15 cellular contexts compared by ENCODE assay signal in genomic region chr3:71262368-71263265, GRCh38.
DNase-seq lines count a peak whose midpoint lies in the region; ATAC-seq, FAIRE-seq and TF ChIP-seq lines count a peak whose summit lies in the region.
"Had no signal": no experiment of that assay in that cellular context is flagged by ENCODE, and none has a peak within 500 bp of the region (broad histone marks: within the 10 kb centered on the region; RNA-seq: fewer than 3 reads in every experiment).

No MANE protein-coding gene starts in this region.

- no TSS peak for BruUV-seq in K562 (replicated peaks; lab: Mats Ljungman, UMichigan)

- TF ChIP-seq EP300 in K562 (IDR thresholded peaks at IDR 0.05; ENCODE audit: low read length) (no peak), upper lobe of left lung (IDR thresholded peaks at IDR 0.05) (no peak)

- H3K27ac ChIP-seq in K562 (ENCODE audit: extremely low read depth, low read depth, low read length) (no peak overlapping the region), upper lobe of left lung (peak overlapping the region in 1 of 4 donors; percentile 22)
- H3K27ac ChIP-seq: VCaP had no signal

- no peak overlapping the region for H2AFZ ChIP-seq in K562 (ENCODE audit: low read depth, low read length)

- TF ChIP-seq POLR2A in K562 (conservative IDR thresholded peaks at IDR 0.05): no peak
- TF ChIP-seq POLR2A in upper lobe of left lung (IDR thresholded peaks at IDR 0.05): no peak

- intact Hi-C loops in K562 (cut with micrococcal nuclease) (no loop called here), sciatic nerve (cut with DNase I) (no loop called here)

- TF ChIP-seq CTCF in K562 (IDR thresholded peaks at IDR 0.05 in 2 of 3, conservative IDR thresholded peaks at IDR 0.05 in 1 of 3; ENCODE audit: insufficient read depth in 2 of 3, low read depth in 1 of 3, low read length in 3 of 3) (no peak), upper lobe of left lung (IDR thresholded peaks at IDR 0.05) (no peak)

- no peak overlapping the region for H3K9ac ChIP-seq in K562 (ENCODE audit: insufficient read depth in 1 of 2, low read depth in 2 of 2, low read length in 2 of 2)
- H3K9ac ChIP-seq: SK-N-SH had no signal

- no peaks in the 10 kb centered on the region for H3K79me2 ChIP-seq in K562 (ENCODE audit: control insufficient read depth, insufficient read depth, low read length)

- no peaks in the 10 kb centered on the region for H3K27me3 Mint-ChIP-seq in naive B cell

- H3K9me3 Mint-ChIP-seq in activated naive CD4-positive, alpha-beta T cell treated with anti-CD3 and anti-CD28 coated beads, Interleukin-2, amount 50 U/mL, for 72 hours: peaks cover 0 to 4% of the 10 kb centered on the region in 2 donors
- H3K9me3 Mint-ChIP-seq in naive B cell: no peaks in the 10 kb centered on the region

- peaks cover 7 to 21% of the 10 kb centered on the region in 2 experiments; a peak in 3 of 5 replicates for H3K4me1 ChIP-seq in K562 (replicated peaks in 1 of 2; ENCODE audit: control insufficient read depth in 2 of 2, insufficient read depth in 2 of 2, low read length in 2 of 2)
- peaks cover 0 to 10% (median 0%) of the 10 kb centered on the region in 4 donors for H3K4me1 ChIP-seq in upper lobe of left lung

- H3K4me2 ChIP-seq in K562 (ENCODE audit: insufficient read depth, low read length): no peak overlapping the region
- H3K4me2 ChIP-seq: SK-N-SH had no signal

- WGBS in K562 (ENCODE audit: insufficient coverage, low coverage, missing lambda C conversion rate): 59% methylated on average over 7 of the region's 8 CpGs
- WGBS in upper lobe of left lung, 2 donors: 70 to 76% methylated on average over 8 of the region's 8 CpGs

- H3K4me1 Mint-ChIP-seq in naive B cell: peaks cover 55 to 80% (median 75%) of the 10 kb centered on the region in 3 donors

- in situ Hi-C loops in K562 (cut with MboI): no loop called here

- TF ChIP-seq RAD21 in K562 (CRISPR knock-in tag; conservative IDR thresholded peaks at IDR 0.05 in 1 of 2, IDR thresholded peaks at IDR 0.05 in 1 of 2): no peak

- no peaks in the 10 kb centered on the region for H3K27me3 ChIP-seq in K562 (ENCODE audit: control insufficient read depth in 2 of 2, insufficient read depth in 2 of 2, low read length in 2 of 2)
- H3K27me3 ChIP-seq in upper lobe of left lung: no peaks in the 10 kb centered on the region
- H3K27me3 ChIP-seq: MG63 had no signal

- H3K36me3 ChIP-seq in K562 (ENCODE audit: control insufficient read depth, insufficient read depth, low read length): no peaks in the 10 kb centered on the region
- no peaks in the 10 kb centered on the region for H3K36me3 ChIP-seq in upper lobe of left lung
- H3K36me3 ChIP-seq: MG63 had no signal

- CTCF ChIA-PET in K562 (lab: Yijun Ruan, JAX; ENCODE audit: low intra/inter-chr PET ratio): no interaction called here

- no peaks in the 10 kb centered on the region for H3K9me1 ChIP-seq in K562 (ENCODE audit: control insufficient read depth, insufficient read depth, low read length)

- POLR2A ChIA-PET in K562 (lab: Yijun Ruan, JAX): no interaction called here

- H3K4me3 ChIP-seq in K562 (no peak overlapping the region), upper lobe of left lung (no peak overlapping the region)
- H3K4me3 ChIP-seq: MG63 had no signal

- peak in 1 of 2 donors; percentile 57 for DNase-seq in activated naive CD4-positive, alpha-beta T cell treated with anti-CD3 and anti-CD28 coated beads, Interleukin-2, amount 50 U/mL, for 72 hours (ENCODE audit: low spot score in 2 of 2)
- no peak for DNase-seq in activated naive CD4-positive, alpha-beta T cell treated with anti-CD3 and anti-CD28 coated beads, Interleukin-2, amount 50 U/mL, for 16 hours
- DNase-seq in K562 (ENCODE audit: extremely low read depth in 1 of 4, low spot score in 3 of 4) (no peak), naive B cell (no peak), upper lobe of left lung (no peak), NCI-H82 treated with DMSO at 0.1 percent for 48 hours (lab: John Stamatoyannopoulos, UW; ENCODE audit: unreplicated experiment) (no peak), sciatic nerve (ENCODE audit: low spot score) (no peak)
- DNase-seq: caudate nucleus, DND-41, MG63, occipital lobe, SK-N-SH had no signal

- ATAC-seq in activated naive CD4-positive, alpha-beta T cell treated with anti-CD3 and anti-CD28 coated beads, Interleukin-2, amount 50 U/mL, for 72 hours: peak; percentile 43 to 83
- ATAC-seq in K562: peak; percentile 20; the same call in 2 of the 3 replicates
- ATAC-seq in naive B cell (ENCODE audit: low read depth in 2 of 2): no peak
- no peak for ATAC-seq in HG03108 (IDR thresholded peaks at IDR 0.05; ENCODE audit: unreplicated experiment)
- no peak for ATAC-seq in upper lobe of left lung (ENCODE audit: low FRiP score in 2 of 2)
- ATAC-seq in sciatic nerve: no peak

- H3K36me3 Mint-ChIP-seq in activated naive CD4-positive, alpha-beta T cell treated with anti-CD3 and anti-CD28 coated beads, Interleukin-2, amount 50 U/mL, for 72 hours: peaks cover 10 to 12% of the 10 kb centered on the region in 2 donors
- peaks cover 20 to 26% of the 10 kb centered on the region in 2 donors for H3K36me3 Mint-ChIP-seq in naive B cell

- H4K20me1 ChIP-seq in K562 (replicated peaks; ENCODE audit: control insufficient read depth, insufficient read depth, low read length): no peaks in the 10 kb centered on the region; the same call in 1 of the 2 replicates

- H3K4me3 Mint-ChIP-seq in naive B cell: no peak overlapping the region

- H3K27ac Mint-ChIP-seq in activated naive CD4-positive, alpha-beta T cell treated with anti-CD3 and anti-CD28 coated beads, Interleukin-2, amount 50 U/mL, for 72 hours: peak overlapping the region; percentile 83 to 89
- peak overlapping the region; percentile 39 to 91 (median 50) for H3K27ac Mint-ChIP-seq in naive B cell

- no peak for FAIRE-seq in K562 (lab: Jason Lieb, UNC)
- FAIRE-seq: urothelium cell line had no signal

- H3K9me3 ChIP-seq in K562 (replicated peaks; ENCODE audit: control insufficient read depth, insufficient read depth, low read depth, low read length): no peaks in the 10 kb centered on the region
- H3K9me3 ChIP-seq in upper lobe of left lung: no peaks in the 10 kb centered on the region
- H3K9me3 ChIP-seq: MG63, SK-N-SH had no signal

TF ChIP-seq in K562, 482 proteins besides CTCF, POLR2A, EP300 and RAD21:
- TF ChIP-seq FOXA3 (CRISPR knock-in tag; conservative IDR thresholded peaks at IDR 0.05 in 1 of 2, IDR thresholded peaks at IDR 0.05 in 1 of 2) (no peak), PBX2 (CRISPR knock-in tag; IDR thresholded peaks at IDR 0.05; ENCODE audit: low read depth) (no peak), PBX2 (tag; conservative IDR thresholded peaks at IDR 0.05; ENCODE audit: low read depth) (0 out of 2 replicates have a peak, but pooled peaks have one; percentile 12), RBBP5 (IDR thresholded peaks at IDR 0.05; ENCODE audit: borderline replicate concordance, insufficient read depth, low read length, poor library complexity, severe bottlenecking) (no peak)
TF ChIP-seq in K562: peak in this region for 1.

Comparison
In these comparisons a context has a peak if more than half of its experiments do, and no peak if none do; other contexts are left out.
1. ATAC-seq: peak in activated naive CD4-positive, alpha-beta T cell treated with anti-CD3 and anti-CD28 coated beads, Interleukin-2, amount 50 U/mL, for 72 hours (2 of 2) and K562 (single experiment); none in naive B cell (0 of 2), HG03108 (single experiment), upper lobe of left lung (0 of 2) and sciatic nerve (single experiment).